ENCODE assay signal across 31 cellular contexts in the genomic region with DNA sequence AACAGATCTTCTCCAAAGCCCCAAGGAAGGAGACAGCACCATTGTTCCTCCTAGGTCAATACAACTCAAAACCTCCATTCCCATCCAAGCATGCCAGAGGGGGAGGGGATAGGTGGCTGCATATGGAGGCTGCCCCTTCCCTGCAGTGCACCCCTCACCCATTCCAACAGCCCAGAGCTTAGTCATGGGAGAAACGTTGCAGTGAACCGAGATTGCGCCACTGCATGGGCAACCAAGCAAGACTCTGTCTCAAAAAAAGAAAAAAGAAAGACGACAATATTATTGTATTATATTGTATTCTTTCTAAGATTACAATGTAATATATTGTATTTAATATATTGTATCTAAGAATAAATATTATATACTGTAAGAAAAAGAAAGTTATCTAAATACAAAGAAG.
"Had no signal": no experiment of that assay in that cellular context is flagged by ENCODE, and none has a peak within 500 bp of the region (broad histone marks: within the 10 kb centered on the region; RNA-seq: fewer than 3 reads in every experiment).

No MANE protein-coding gene starts in this region.

- H3K4me3 ChIP-seq: breast epithelium, heart left ventricle, left lung, lower lobe of right lung, psoas muscle, right atrium auricular region, suprapubic skin, tibial artery, upper lobe of right lung had no signal

- H3K27me3 ChIP-seq: right atrium auricular region had no signal

- H3K9me3 ChIP-seq: breast epithelium, heart left ventricle, left lung, lower lobe of right lung, psoas muscle, right atrium auricular region, suprapubic skin, tibial artery, upper lobe of right lung had no signal

- H3K36me3 ChIP-seq: breast epithelium, heart left ventricle, left lung, lower lobe of right lung, right atrium auricular region, suprapubic skin, tibial artery, upper lobe of right lung, WERI-Rb-1 had no signal

- ATAC-seq: activated CD4-positive, CD25-positive, alpha-beta regulatory T cell treated with anti-CD3 and anti-CD28 coated beads, Interleukin-2, amount 50 U/mL, for 24 hours; esophagus mucosa; heart left ventricle; left lung; lower lobe of right lung; naive thymus-derived CD8-positive, alpha-beta T cell; psoas muscle; upper lobe of right lung had no signal

- DNase-seq: activated CD4-positive, alpha-beta memory T cell treated with anti-CD3 and anti-CD28 coated beads, Interleukin-2, amount 10 ng/mL, durations not matched to agents 7 days and 5 days; activated CD4-positive, alpha-beta T cell treated with anti-CD3 and anti-CD28 coated beads, Interleukin-2, amount 10 ng/mL, durations not matched to agents 24 days and 14 days; activated CD8-positive, alpha-beta memory T cell treated with anti-CD3 and anti-CD28 coated beads, Interleukin-2, amount 50 U/mL, for 48 hours; activated naive CD4-positive, alpha-beta T cell treated with anti-CD3 and anti-CD28 coated beads for 36 hours; activated T-cell treated with anti-CD3 and anti-CD28 coated beads, Interleukin-2, amount 50 U/mL, for 48 hours; amygdala; central memory CD4-positive, alpha-beta T cell; endodermal cell; foreskin fibroblast; heart left ventricle; hypothalamus; kidney glomerular epithelial cell; left lung; lower lobe of right lung; mesenchymal stem cell; naive thymus-derived CD8-positive, alpha-beta T cell; nucleus accumbens; psoas muscle; stimulated activated CD4-positive, alpha-beta T cell treated with anti-CD3 and anti-CD28 coated beads, Interleukin-15, amount 100 ng/mL, for 24 hours; stimulated activated CD4-positive, alpha-beta T cell treated with anti-CD3 and anti-CD28 coated beads, Interleukin-2, amount 100 ng/mL, for 24 hours; stimulated activated naive CD4-positive, alpha-beta T cell; T-helper 9 cell; tibial artery; upper lobe of right lung had no signal

- H3K9ac ChIP-seq: parathyroid adenoma had no signal

- H3K4me1 ChIP-seq: breast epithelium, lower lobe of right lung, psoas muscle, right atrium auricular region, suprapubic skin, tibial artery, upper lobe of right lung had no signal

- H3K27ac ChIP-seq: breast epithelium, heart left ventricle, left lung, lower lobe of right lung, parathyroid adenoma, psoas muscle, right atrium auricular region, suprapubic skin, tibial artery, upper lobe of right lung, WERI-Rb-1 had no signal
